Comparison of ENCODE assay signal across 19 cellular contexts in the genomic region with DNA sequence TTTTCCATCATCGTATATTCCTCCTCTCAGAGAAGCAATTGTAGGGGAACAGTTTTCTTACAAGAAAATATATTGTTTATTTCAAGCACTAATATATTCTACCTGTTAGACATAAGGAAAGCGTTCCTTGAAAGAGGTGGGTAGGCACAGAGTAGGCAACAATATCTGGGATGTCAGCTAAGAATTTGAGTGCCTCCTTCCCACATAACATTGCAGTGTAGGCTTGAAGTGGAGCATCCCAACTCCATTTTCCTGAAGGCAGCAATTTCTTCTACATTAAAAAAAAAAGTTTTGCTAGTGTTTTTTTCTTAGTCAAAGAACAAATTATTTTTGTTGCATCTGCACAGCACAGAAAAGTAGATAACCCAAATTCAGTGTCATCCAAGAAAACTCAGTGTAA. TPM values are rescaled to one million over a fixed set of nuclear protein-coding genes. Genes with fewer than 3 reads are reported as not detected.
"Had no signal": no experiment of that assay in that cellular context is flagged by ENCODE, and none has a peak within 500 bp of the region (broad histone marks: within the 10 kb centered on the region; RNA-seq: fewer than 3 reads in every experiment).

No MANE protein-coding gene starts in this region.

- H3K9me3 ChIP-seq: colonic mucosa, esophagus muscularis mucosa, gastroesophageal sphincter, heart left ventricle, lower lobe of right lung, mucosa of descending colon had no signal

- H3K9me3 Mint-ChIP-seq: dendritic cell treated with granulocyte-macrophage colony-stimulating factor and Interleukin-4, amounts not matched to agents 40 ng/mL and 50 ng/mL, for 4 days; mesothelial cell of epicardium had no signal

- H3K4me1 ChIP-seq: colonic mucosa had no signal

- H3K27ac Mint-ChIP-seq: dendritic cell treated with granulocyte-macrophage colony-stimulating factor and Interleukin-4, amounts not matched to agents 40 ng/mL and 50 ng/mL, for 4 days; mesothelial cell of epicardium had no signal

- H3K4me3 Mint-ChIP-seq: dendritic cell treated with granulocyte-macrophage colony-stimulating factor and Interleukin-4, amounts not matched to agents 40 ng/mL and 50 ng/mL, for 4 days; mesothelial cell of epicardium had no signal

- H3K36me3 ChIP-seq: colonic mucosa had no signal

- H3K27me3 Mint-ChIP-seq: dendritic cell treated with granulocyte-macrophage colony-stimulating factor and Interleukin-4, amounts not matched to agents 40 ng/mL and 50 ng/mL, for 4 days had no signal

- DNase-seq: cerebellar nuclear complex; colonic mucosa; cortex of kidney; effector CD4-positive, alpha-beta T cell; effector memory CD4-positive, alpha-beta T cell; foreskin keratinocyte; heart left ventricle; hypothalamus; left colon; left ventricle myocardium superior; lower lobe of right lung; mesenchymal stem cell; mucosa of descending colon had no signal

- H3K27me3 ChIP-seq: colonic mucosa, esophagus muscularis mucosa, foreskin keratinocyte, gastroesophageal sphincter, heart left ventricle, hepatocyte had no signal

- H3K27ac ChIP-seq: colonic mucosa, esophagus muscularis mucosa, foreskin keratinocyte, gastroesophageal sphincter, heart left ventricle, hepatocyte, lower lobe of right lung had no signal

- H3K4me3 ChIP-seq: colonic mucosa, esophagus muscularis mucosa, gastroesophageal sphincter, heart left ventricle, hepatocyte, lower lobe of right lung, mucosa of descending colon had no signal

- ATAC-seq: foreskin keratinocyte, gastroesophageal sphincter, heart left ventricle, left colon, left lobe of liver, left ventricle myocardium superior, lower lobe of right lung, mucosa of descending colon had no signal

RNA-seq across cellular contexts. Expression of a gene that starts 59.8 kb away (rescaled TPM):
- total RNA-seq: left lobe of liver, mesothelial cell of epicardium had no signal
- polyA plus RNA-seq: hepatocyte had no signal
